ENCODE assay signal across 21 cellular contexts in genomic region chr2:172978053-172978383, GRCh38.
"Had no signal": no experiment of that assay in that cellular context is flagged by ENCODE, and none has a peak within 500 bp of the region (broad histone marks: within the 10 kb centered on the region; RNA-seq: fewer than 3 reads in every experiment).

No MANE protein-coding gene starts in this region.

- H3K27ac ChIP-seq: colonic mucosa, lower lobe of right lung, neutrophil, stomach, upper lobe of right lung had no signal

- H3K9me3 Mint-ChIP-seq: activated naive CD4-positive, alpha-beta T cell treated with anti-CD3 and anti-CD28 coated beads, Interleukin-2, amount 50 U/mL, for 24 hours; activated T-cell treated with anti-CD3 and anti-CD28 coated beads, Interleukin-2, amount 50 U/mL, for 72 hours; naive thymus-derived CD8-positive, alpha-beta T cell; T-helper 2 cell treated with Interferon-gamma antibody and Interleukin-4, amounts not matched to agents 5 μg/mL and 100 μg/mL, for 36 hours; WTC11 had no signal

- H3K4me1 ChIP-seq: colonic mucosa, lower lobe of right lung, stomach had no signal

- H3K4me3 Mint-ChIP-seq: activated naive CD4-positive, alpha-beta T cell treated with anti-CD3 and anti-CD28 coated beads, Interleukin-2, amount 50 U/mL, for 24 hours; T-helper 2 cell treated with Interferon-gamma antibody and Interleukin-4, amounts not matched to agents 5 μg/mL and 100 μg/mL, for 36 hours; WTC11 had no signal

- H3K27me3 ChIP-seq: colonic mucosa, upper lobe of right lung had no signal

- H3K36me3 Mint-ChIP-seq: activated naive CD4-positive, alpha-beta T cell treated with anti-CD3 and anti-CD28 coated beads, Interleukin-2, amount 50 U/mL, for 24 hours; naive thymus-derived CD8-positive, alpha-beta T cell; WTC11 had no signal

- H3K4me1 Mint-ChIP-seq: activated naive CD4-positive, alpha-beta T cell treated with anti-CD3 and anti-CD28 coated beads, Interleukin-2, amount 50 U/mL, for 24 hours had no signal

- H3K27ac Mint-ChIP-seq: activated naive CD4-positive, alpha-beta T cell treated with anti-CD3 and anti-CD28 coated beads, Interleukin-2, amount 50 U/mL, for 24 hours; activated T-cell treated with anti-CD3 and anti-CD28 coated beads, Interleukin-2, amount 50 U/mL, for 72 hours; T-helper 2 cell treated with Interferon-gamma antibody and Interleukin-4, amounts not matched to agents 5 μg/mL and 100 μg/mL, for 36 hours; WTC11 had no signal

- H3K4me3 ChIP-seq: colonic mucosa, lower lobe of right lung, stomach, upper lobe of right lung had no signal

- ATAC-seq: left colon, lower lobe of right lung, upper lobe of right lung had no signal

- H3K9me3 ChIP-seq: colonic mucosa, lower lobe of right lung, neutrophil, stomach, upper lobe of right lung had no signal

- DNase-seq: activated CD4-positive, alpha-beta T cell treated with anti-CD3 and anti-CD28 coated beads for 4 hours; activated CD8-positive, alpha-beta memory T cell treated with anti-CD3 and anti-CD28 coated beads, Interleukin-2, amount 50 U/mL, for 4 hours; activated effector memory CD4-positive, alpha-beta T cell treated with anti-CD3 and anti-CD28 coated beads, Interleukin-2, amount 50 U/mL, for 16 hours; amygdala; colonic mucosa; erythroblast; foreskin melanocyte; glutamatergic neuron; hippocampal formation; left colon; lower lobe of right lung; stimulated activated CD4-positive, alpha-beta T cell treated with anti-CD3 and anti-CD28 coated beads, Interleukin-1b, Interleukin-23, amount 100 ng/mL, for 48 hours; stimulated activated CD8-positive, alpha-beta memory T cell treated with anti-CD3 and anti-CD28 coated beads, Interleukin-4, amount 100 ng/mL, for 48 hours; stomach; upper lobe of right lung had no signal

- H3K36me3 ChIP-seq: colonic mucosa, lower lobe of right lung, neutrophil, stomach, upper lobe of right lung had no signal
